ENCODE assay signal across 8 cellular contexts in the genomic region with DNA sequence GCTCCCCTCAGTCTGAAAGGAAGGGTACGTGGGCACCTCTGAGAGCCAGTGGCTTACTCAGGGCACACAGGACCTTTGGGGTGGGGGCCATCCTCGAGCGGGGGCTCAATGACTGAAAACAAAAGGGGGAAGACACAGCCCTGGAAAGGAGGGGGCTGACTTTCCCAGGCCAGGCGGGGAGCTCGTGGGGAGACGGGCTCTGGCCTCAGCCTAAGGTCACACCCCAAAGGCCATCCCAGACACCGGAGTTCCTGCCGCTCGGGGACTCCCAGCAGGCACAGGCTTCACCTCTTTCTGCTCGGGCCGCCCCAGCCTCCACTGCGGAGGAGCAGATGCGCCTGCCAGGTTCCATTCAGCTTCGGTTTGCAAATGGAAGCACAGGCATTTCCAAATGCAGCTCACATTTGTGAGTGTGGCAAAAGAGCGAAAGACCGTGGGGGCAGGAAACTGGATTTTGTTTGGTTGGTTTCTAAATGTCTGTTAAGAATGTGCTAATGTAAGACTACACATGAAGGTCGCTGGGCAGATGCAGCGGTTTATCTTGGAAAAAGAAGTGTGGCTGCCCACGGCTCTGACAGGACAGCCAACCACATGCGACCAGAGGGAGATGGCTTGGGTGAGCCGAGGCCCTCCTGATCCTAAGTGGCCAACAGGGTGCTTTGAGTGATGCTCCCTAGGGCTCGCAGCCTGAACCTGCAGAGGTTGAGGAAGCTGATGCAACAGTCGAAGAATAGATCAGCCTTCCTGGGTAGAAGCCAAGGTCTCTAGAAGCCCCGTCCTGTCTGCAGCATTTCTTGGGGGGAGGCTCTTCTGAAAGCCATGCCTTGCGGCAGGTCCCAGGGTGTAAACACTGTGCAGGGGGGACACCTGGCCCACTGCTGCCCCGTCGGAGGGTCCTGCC.
DNase-seq lines count a peak whose midpoint lies in the region; ATAC-seq and TF ChIP-seq lines count a peak whose summit lies in the region.

No MANE protein-coding gene starts in this region.

- peak overlapping the region; percentile 55 for H3K4me2 ChIP-seq in smooth muscle cell

- H3K9me3 ChIP-seq in HUES48 (ENCODE audit: control insufficient read depth, insufficient read depth, low read length) (no peaks in the 10 kb centered on the region), smooth muscle cell (replicated peaks; ENCODE audit: low read depth) (no peaks in the 10 kb centered on the region)

- peaks cover 5% of the 10 kb centered on the region for H3F3A ChIP-seq in smooth muscle cell (ENCODE audit: low read depth)

- no peak for TF ChIP-seq CTCF in fibroblast of pulmonary artery (IDR thresholded peaks at IDR 0.05; ENCODE audit: low read length, missing control alignments)
- TF ChIP-seq CTCF in smooth muscle cell (IDR thresholded peaks at IDR 0.05; ENCODE audit: borderline replicate concordance, insufficient read depth, poor library complexity, severe bottlenecking): no peak
- no peak for TF ChIP-seq CTCF in endothelial cell (IDR thresholded peaks at IDR 0.05; ENCODE audit: unreplicated experiment)

- no peak overlapping the region for H2AFZ ChIP-seq in smooth muscle cell (ENCODE audit: low read depth)

- H3K27ac Mint-ChIP-seq in endothelial cell (ENCODE audit: unreplicated experiment): no peak overlapping the region

- ATAC-seq in GM18873 (IDR thresholded peaks at IDR 0.05; ENCODE audit: low FRiP score, unreplicated experiment) (no peak), GM19023 (IDR thresholded peaks at IDR 0.05; ENCODE audit: unreplicated experiment) (no peak)

- H3K79me2 ChIP-seq in smooth muscle cell (ENCODE audit: low read depth): peaks cover 36% of the 10 kb centered on the region

- H4K20me1 ChIP-seq in smooth muscle cell (ENCODE audit: low read depth): peaks cover 12% of the 10 kb centered on the region

- H3K36me3 ChIP-seq in HUES48 (ENCODE audit: control insufficient read depth, insufficient read depth, low read length) (no peaks in the 10 kb centered on the region), smooth muscle cell (ENCODE audit: low read depth) (no peaks in the 10 kb centered on the region)

- H3K4me1 ChIP-seq in HUES48 (ENCODE audit: control insufficient read depth, insufficient read depth, low read length) (peaks cover 37% of the 10 kb centered on the region), smooth muscle cell (ENCODE audit: low read depth) (peaks cover 32% of the 10 kb centered on the region)

- H3K4me1 Mint-ChIP-seq in endothelial cell (ENCODE audit: unreplicated experiment): peaks cover 30% of the 10 kb centered on the region

- 69% methylated on average over 27 of the region's 27 CpGs for WGBS in smooth muscle cell (ENCODE audit: low lambda C conversion rate)

- H3K36me3 Mint-ChIP-seq in endothelial cell (ENCODE audit: low read depth, unreplicated experiment): no peaks in the 10 kb centered on the region

- H3K27me3 ChIP-seq in HUES48 (ENCODE audit: control insufficient read depth, insufficient read depth, low read length) (no peaks in the 10 kb centered on the region), smooth muscle cell (ENCODE audit: low read depth) (no peaks in the 10 kb centered on the region)

- H3K4me3 Mint-ChIP-seq in endothelial cell (ENCODE audit: unreplicated experiment): no peak overlapping the region

- H3K27me3 Mint-ChIP-seq in endothelial cell (ENCODE audit: unreplicated experiment): peaks cover 16% of the 10 kb centered on the region

- DNase-seq in T-helper 22 cell (ENCODE audit: low read depth) (peak; percentile 21), fibroblast of pulmonary artery (ENCODE audit: low read depth) (peak; percentile 69), smooth muscle cell (lab: John Stamatoyannopoulos, UW; ENCODE audit: unreplicated experiment) (no peak), DMS53 treated with DMSO at 0.1 percent for 48 hours (lab: John Stamatoyannopoulos, UW; ENCODE audit: unreplicated experiment) (no peak), endothelial cell (ENCODE audit: low spot score) (no peak)

- no peak overlapping the region for H3K4me3 ChIP-seq in HUES48 (ENCODE audit: low read depth, low read length)
- H3K4me3 ChIP-seq in fibroblast of pulmonary artery (replicated peaks; ENCODE audit: low read depth, low read length): no peak overlapping the region
- H3K4me3 ChIP-seq in smooth muscle cell: no peak overlapping the region

- H3K9me3 Mint-ChIP-seq in endothelial cell (ENCODE audit: unreplicated experiment): no peaks in the 10 kb centered on the region

- 0 out of 2 replicates have a peak overlapping the region, but pooled peaks have one; percentile 24 for H3K9ac ChIP-seq in HUES48 (ENCODE audit: low read depth, low read length)
- H3K9ac ChIP-seq in smooth muscle cell (ENCODE audit: low read depth): no peak overlapping the region

- no peak overlapping the region for H3K27ac ChIP-seq in HUES48 (ENCODE audit: low read depth, low read length)
- H3K27ac ChIP-seq in smooth muscle cell (ENCODE audit: low read depth): peak overlapping the region; percentile 3

Comparison
In these comparisons a context has a peak if more than half of its experiments do, and no peak if none do; other contexts are left out.
1. DNase-seq: peak in T-helper 22 cell (single experiment) and fibroblast of pulmonary artery (single experiment); none in smooth muscle cell (single experiment), DMS53 treated with DMSO at 0.1 percent for 48 hours (single experiment) and endothelial cell (single experiment).